Comparison of ENCODE assay signal across 8 cellular contexts in genomic region chr2:42975358-42975717, GRCh38.
DNase-seq lines count a peak whose midpoint lies in the region; ATAC-seq, FAIRE-seq and TF ChIP-seq lines count a peak whose summit lies in the region.

No MANE protein-coding gene starts in this region.

- no peak for TF ChIP-seq RAD21 in GM12878 (IDR thresholded peaks at IDR 0.05; ENCODE audit: insufficient read depth, low read depth, low read length)

- no peak overlapping the region for H3K27ac ChIP-seq in GM23338 (ENCODE audit: low read depth)
- no peak overlapping the region for H3K27ac ChIP-seq in GM12878 (ENCODE audit: control insufficient read depth, insufficient read depth)
- peak overlapping the region; percentile 34 for H3K27ac ChIP-seq in keratinocyte (ENCODE audit: control insufficient read depth, insufficient read depth, low read length)
- peak overlapping the region; percentile 25 to 88 (median 74) for H3K27ac ChIP-seq in skin epidermis

- in situ Hi-C loops in GM12878 (cut with MboI): no loop called here

- H3K9me3 Mint-ChIP-seq in GM23338: no peaks in the 10 kb centered on the region
- no peaks in the 10 kb centered on the region for H3K9me3 Mint-ChIP-seq in T-helper 2 cell treated with Interferon-gamma antibody and Interleukin-4, amounts not matched to agents 5 μg/mL and 100 μg/mL, for 36 hours
- H3K9me3 Mint-ChIP-seq in activated T-helper 17 cell treated with anti-CD3 and anti-CD28 coated beads, Interleukin-2, amount 50 U/mL, for 72 hours: no peaks in the 10 kb centered on the region

- H3K9me3 ChIP-seq in GM12878 (replicated peaks; ENCODE audit: control insufficient read depth, insufficient read depth, low read length): peaks cover 3% of the 10 kb centered on the region; the same call in 2 of the 3 replicates
- no peaks in the 10 kb centered on the region for H3K9me3 ChIP-seq in keratinocyte (ENCODE audit: control insufficient read depth, low read depth, low read length)

- TF ChIP-seq POLR2A in GM12878 (IDR thresholded peaks at IDR 0.05; ENCODE audit: low read depth, low read length): no peak

- WGBS in GM12878 (ENCODE audit: insufficient coverage, insufficient replicate concordance, low lambda C conversion rate, missing lambda C conversion rate): 39% methylated on average over 13 of the region's 13 CpGs

- no TSS peak for BruUV-seq in GM12878 (replicated peaks; lab: Mats Ljungman, UMichigan)

- no peaks in the 10 kb centered on the region for H3K36me3 ChIP-seq in GM23338 (ENCODE audit: insufficient read depth)
- H3K36me3 ChIP-seq in GM12878 (ENCODE audit: control insufficient read depth in 2 of 2, insufficient read depth in 2 of 2, low read length in 1 of 2): no peaks in the 10 kb centered on the region
- no peaks in the 10 kb centered on the region for H3K36me3 ChIP-seq in keratinocyte (ENCODE audit: control insufficient read depth in 2 of 2, extremely low read depth in 1 of 2, insufficient read depth in 2 of 2, low read length in 2 of 2)

- peaks cover 7% of the 10 kb centered on the region; the same call in 1 of the 2 replicates for H3K4me1 ChIP-seq in GM23338 (ENCODE audit: insufficient read depth)
- H3K4me1 ChIP-seq in GM12878 (ENCODE audit: control insufficient read depth, insufficient read depth, low read length): peaks cover 14% of the 10 kb centered on the region
- H3K4me1 ChIP-seq in keratinocyte (ENCODE audit: control insufficient read depth, extremely low read depth, insufficient read depth, low read length): peaks cover 29% of the 10 kb centered on the region

- dilution Hi-C loops in keratinocyte (cut with MboI; ENCODE audit: extremely low pct_ligation_motif_present, low sequenced_read_pairs): no loop called here

- no peaks in the 10 kb centered on the region for H3F3A ChIP-seq in GM23338 (replicated peaks; ENCODE audit: low read depth)

- H3K27me3 ChIP-seq in GM23338 (ENCODE audit: insufficient read depth): no peaks in the 10 kb centered on the region
- H3K27me3 ChIP-seq in GM12878 (replicated peaks in 1 of 2; ENCODE audit: control insufficient read depth in 2 of 2, insufficient read depth in 2 of 2, low read length in 1 of 2): peaks cover 0 to 1% of the 10 kb centered on the region in 2 experiments; a peak in 1 of 4 replicates
- H3K27me3 ChIP-seq in keratinocyte (ENCODE audit: control insufficient read depth, extremely low read depth, insufficient read depth, low read length): no peaks in the 10 kb centered on the region

- no peaks in the 10 kb centered on the region for H3K9me1 ChIP-seq in keratinocyte (ENCODE audit: control insufficient read depth, extremely low read depth, insufficient read depth, low read length)

- H3K4me3 Mint-ChIP-seq in GM23338: peak overlapping the region; percentile 64
- H3K4me3 Mint-ChIP-seq in T-helper 2 cell treated with Interferon-gamma antibody and Interleukin-4, amounts not matched to agents 5 μg/mL and 100 μg/mL, for 36 hours: no peak overlapping the region
- no peak overlapping the region for H3K4me3 Mint-ChIP-seq in activated T-helper 17 cell treated with anti-CD3 and anti-CD28 coated beads, Interleukin-2, amount 50 U/mL, for 72 hours

- CTCF ChIA-PET in GM12878 (lab: Yijun Ruan, JAX): interaction anchor here (0.6 to 7.2 kb wide), 23 partner anchors 12 to 591 kb away, joined by 3 to 61 read pairs (median 4); no protein-coding TSS in a partner anchor

- peak; percentile 64 for DNase-seq in GM23338 (ENCODE audit: low spot score)
- DNase-seq in GM12878 (ENCODE audit: low read depth, low spot score): no peak
- no peak for DNase-seq in keratinocyte (ENCODE audit: low read depth, low spot score)
- DNase-seq in activated CD4-positive, alpha-beta T cell treated with anti-CD3 and anti-CD28 coated beads, Interleukin-2, amount 50 U/mL, for 1 hour: no peak
- DNase-seq in T-helper 2 cell treated with Interferon-gamma antibody and Interleukin-4, amounts not matched to agents 5 μg/mL and 100 μg/mL, for 36 hours (ENCODE audit: low spot score): no peak

- H3K4me2 ChIP-seq in GM23338 (peak overlapping the region; percentile 84), GM12878 (ENCODE audit: control insufficient read depth, insufficient read depth) (no peak overlapping the region), keratinocyte (ENCODE audit: control insufficient read depth, extremely low read depth, insufficient read depth, low read depth, low read length) (peak overlapping the region; percentile 73)

- POLR2A ChIA-PET in GM12878 (lab: Charles Lee): interaction anchor here (0.7 kb wide), 1 partner anchor 25 kb away, joined by 3 read pairs; no protein-coding TSS in a partner anchor

- SMC1A ChIA-PET in GM12878 (lab: Charles Lee; ENCODE audit: uncharacterized antibody, unreplicated experiment): interaction anchor here (0.6 to 6.0 kb wide), 8 partner anchors 13 to 510 kb away, joined by 3 to 40 read pairs (median 4); no protein-coding TSS in a partner anchor

- H3K4me3 ChIP-seq in GM23338 (peak overlapping the region; percentile 51), GM12878 (no peak overlapping the region), keratinocyte (ENCODE audit: control insufficient read depth in 2 of 3, extremely low read depth in 1 of 3, insufficient read depth in 2 of 3, low read depth in 1 of 3, low read length in 3 of 3) (peak overlapping the region in 1 of 3 experiments; percentile 27), skin epidermis (peak overlapping the region in 4 of 7 experiments; percentile 6 to 33 (median 15))

- H3K9ac ChIP-seq in GM12878 (ENCODE audit: control insufficient read depth, insufficient read depth, low read length) (no peak overlapping the region), keratinocyte (ENCODE audit: control insufficient read depth, extremely low read depth, insufficient read depth, low read length) (peak overlapping the region; percentile 62)

- H3K27ac Mint-ChIP-seq in GM23338: no peak overlapping the region
- no peak overlapping the region for H3K27ac Mint-ChIP-seq in T-helper 2 cell treated with Interferon-gamma antibody and Interleukin-4, amounts not matched to agents 5 μg/mL and 100 μg/mL, for 36 hours
- H3K27ac Mint-ChIP-seq in activated T-helper 17 cell treated with anti-CD3 and anti-CD28 coated beads, Interleukin-2, amount 50 U/mL, for 72 hours: no peak overlapping the region

- TF ChIP-seq CTCF in GM23338 (conservative IDR thresholded peaks at IDR 0.05; ENCODE audit: low read depth in 2 of 2) (no peak), GM12878 (IDR thresholded peaks at IDR 0.05 in 2 of 3, conservative IDR thresholded peaks at IDR 0.05 in 1 of 3; ENCODE audit: control insufficient read depth in 2 of 3, extremely low read depth in 1 of 3, insufficient read depth in 1 of 3, low read depth in 3 of 3, low read length in 3 of 3) (no peak), keratinocyte (optimal IDR thresholded peaks at IDR 0.05 in 1 of 3, IDR thresholded peaks at IDR 0.05 in 1 of 3, conservative IDR thresholded peaks at IDR 0.05 in 1 of 3; ENCODE audit: extremely low read depth in 1 of 3, insufficient read depth in 2 of 3, low read length in 3 of 3) (no peak)

- TF ChIP-seq EP300 in GM12878 (IDR thresholded peaks at IDR 0.05; ENCODE audit: borderline replicate concordance in 1 of 2, control insufficient read depth in 1 of 2, low read depth in 2 of 2, low read length in 2 of 2): no peak

- no peaks in the 10 kb centered on the region; the same call in 2 of the 3 replicates for H3K36me3 Mint-ChIP-seq in GM23338 (ENCODE audit: low read depth)
- H3K36me3 Mint-ChIP-seq in T-helper 2 cell treated with Interferon-gamma antibody and Interleukin-4, amounts not matched to agents 5 μg/mL and 100 μg/mL, for 36 hours (ENCODE audit: low read depth): no peaks in the 10 kb centered on the region
- H3K36me3 Mint-ChIP-seq in activated T-helper 17 cell treated with anti-CD3 and anti-CD28 coated beads, Interleukin-2, amount 50 U/mL, for 72 hours (ENCODE audit: low read depth): no peaks in the 10 kb centered on the region

- H4K20me1 ChIP-seq in GM23338 (replicated peaks; ENCODE audit: insufficient read depth): no peaks in the 10 kb centered on the region
- H4K20me1 ChIP-seq in GM12878 (ENCODE audit: control insufficient read depth, insufficient read depth): no peaks in the 10 kb centered on the region
- H4K20me1 ChIP-seq in keratinocyte (ENCODE audit: control insufficient read depth, extremely low read depth, insufficient read depth, low read length): no peaks in the 10 kb centered on the region

- H2AFZ ChIP-seq in GM23338 (peak overlapping the region; percentile 86), GM12878 (ENCODE audit: control insufficient read depth, low read depth, low read length) (no peak overlapping the region), keratinocyte (ENCODE audit: control insufficient read depth, low read length) (peak overlapping the region; percentile 83)

- RAD21 ChIA-PET in GM12878 (lab: Charles Lee; ENCODE audit: unreplicated experiment): interaction anchor here (0.8 to 5.6 kb wide), 11 partner anchors 10 to 602 kb away, joined by 3 to 40 read pairs (median 5); partner anchors contain the start of gene ZFP36L2

- no peak for FAIRE-seq in GM12878 (lab: Jason Lieb, UNC)
- FAIRE-seq in keratinocyte (lab: Jason Lieb, UNC): no peak

- intact Hi-C loops in GM12878 (cut with micrococcal nuclease; ENCODE audit: unreplicated experiment): loop anchor here (1.0 to 10.0 kb wide), 4 partner anchors 151 to 509 kb away; no protein-coding TSS in a partner anchor

- ATAC-seq in GM23338 (peak; percentile 64), GM12878 (no peak), HG02840 (IDR thresholded peaks at IDR 0.05; ENCODE audit: low FRiP score, unreplicated experiment) (no peak)
- no peak for ATAC-seq in activated T-helper 17 cell treated with anti-CD3 and anti-CD28 coated beads, Interleukin-2, amount 50 U/mL, for 72 hours (replicated peaks)

- peaks cover 11% of the 10 kb centered on the region for H3K27me3 Mint-ChIP-seq in GM23338 (ENCODE audit: insufficient read depth, low read depth, poor library complexity)
- H3K27me3 Mint-ChIP-seq in T-helper 2 cell treated with Interferon-gamma antibody and Interleukin-4, amounts not matched to agents 5 μg/mL and 100 μg/mL, for 36 hours (ENCODE audit: low read depth): peaks cover 3% of the 10 kb centered on the region
- peaks cover 4% of the 10 kb centered on the region for H3K27me3 Mint-ChIP-seq in activated T-helper 17 cell treated with anti-CD3 and anti-CD28 coated beads, Interleukin-2, amount 50 U/mL, for 72 hours

- peaks cover 13% of the 10 kb centered on the region for H3K4me1 Mint-ChIP-seq in GM23338
- peaks cover 3% of the 10 kb centered on the region for H3K4me1 Mint-ChIP-seq in T-helper 2 cell treated with Interferon-gamma antibody and Interleukin-4, amounts not matched to agents 5 μg/mL and 100 μg/mL, for 36 hours (ENCODE audit: low read depth)
- peaks cover 8% of the 10 kb centered on the region for H3K4me1 Mint-ChIP-seq in activated T-helper 17 cell treated with anti-CD3 and anti-CD28 coated beads, Interleukin-2, amount 50 U/mL, for 72 hours

- H3K79me2 ChIP-seq in GM23338 (replicated peaks; ENCODE audit: insufficient read depth): no peaks in the 10 kb centered on the region
- no peaks in the 10 kb centered on the region for H3K79me2 ChIP-seq in GM12878 (ENCODE audit: control insufficient read depth, insufficient read depth, low read length)
- H3K79me2 ChIP-seq in keratinocyte (ENCODE audit: control insufficient read depth, insufficient read depth, low read length): no peaks in the 10 kb centered on the region

- H3K9me2 ChIP-seq in GM23338 (ENCODE audit: insufficient read depth): no peaks in the 10 kb centered on the region

TF ChIP-seq in GM12878, 131 proteins besides CTCF, POLR2A, EP300 and RAD21 (continues in another document):
- TF ChIP-seq PAX5 (IDR thresholded peaks at IDR 0.05; ENCODE audit: borderline replicate concordance, low read depth, low read length): no peak

Comparison
In these comparisons a context has a peak if more than half of its experiments do, and no peak if none do; other contexts are left out.
1. H3K27ac ChIP-seq: peak in keratinocyte (single experiment) and skin epidermis (21 of 21); none in GM23338 (single experiment) and GM12878 (single experiment).